ENCODE assay signal across 13 cellular contexts in the genomic region with DNA sequence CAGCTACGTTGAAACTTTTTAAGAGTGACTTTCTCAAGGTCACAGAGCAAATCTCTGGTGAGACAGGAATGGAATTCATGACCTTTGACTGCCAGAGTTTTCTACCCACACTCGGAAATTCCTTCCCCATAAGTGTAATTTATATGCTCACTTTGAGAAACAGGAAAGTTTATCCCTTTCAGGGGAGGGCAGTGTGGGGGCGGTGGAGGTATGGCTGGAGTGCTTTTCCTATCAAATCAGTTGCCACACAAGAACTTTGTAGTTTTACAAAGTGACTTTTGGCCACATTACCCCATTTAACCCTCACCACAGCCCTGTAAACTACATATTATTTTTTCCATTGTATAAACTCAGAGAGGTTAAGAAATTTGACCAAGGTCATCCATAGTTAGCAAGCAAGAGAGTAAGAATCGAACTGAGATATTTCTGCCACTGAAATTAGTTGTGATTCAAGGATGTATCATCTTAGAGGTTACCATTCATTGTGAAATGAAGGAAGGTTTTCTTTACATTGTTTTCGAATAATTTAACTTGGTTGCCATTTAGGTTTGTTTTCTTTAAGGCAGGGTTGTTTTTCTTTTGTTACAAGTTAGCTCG. TPM values are rescaled to one million over a fixed set of nuclear protein-coding genes. Genes with fewer than 3 reads are reported as not detected.
DNase-seq lines count a peak whose midpoint lies in the region; ATAC-seq lines count a peak whose summit lies in the region.
"Had no signal": no experiment of that assay in that cellular context is flagged by ENCODE, and none has a peak within 500 bp of the region (broad histone marks: within the 10 kb centered on the region; RNA-seq: fewer than 3 reads in every experiment).

No MANE protein-coding gene starts in this region.

- no peaks in the 10 kb centered on the region for H3K9me3 ChIP-seq in CD8-positive, alpha-beta memory T cell (ENCODE audit: low read length)

- POLR2A ChIA-PET in CD8-positive, alpha-beta memory T cell (lab: Charles Lee) = no interaction called here
- POLR2A ChIA-PET in naive thymus-derived CD8-positive, alpha-beta T cell (lab: Charles Lee) = interaction anchor here (0.6 to 1.3 kb wide), 2 partner anchors 27 to 103 kb away, joined by 3 read pairs; no protein-coding TSS in a partner anchor

- no peaks in the 10 kb centered on the region for H3K27me3 ChIP-seq in CD8-positive, alpha-beta memory T cell (ENCODE audit: insufficient read depth, low read length, poor library complexity, severe bottlenecking)
- H3K27me3 ChIP-seq: dorsolateral prefrontal cortex had no signal

- peaks cover 75 to 91% (median 90%) of the 10 kb centered on the region in 3 donors for H3K4me1 Mint-ChIP-seq in CD8-positive, alpha-beta memory T cell
- peaks cover 30 to 84% (median 69%) of the 10 kb centered on the region in 4 donors for H3K4me1 Mint-ChIP-seq in naive thymus-derived CD8-positive, alpha-beta T cell

- peak overlapping the region; percentile 4 to 98 (median 92) for H3K27ac Mint-ChIP-seq in CD8-positive, alpha-beta memory T cell
- H3K27ac Mint-ChIP-seq in naive thymus-derived CD8-positive, alpha-beta T cell = peak overlapping the region; percentile 1 to 86 (median 52)

- no peak for DNase-seq in CD8-positive, alpha-beta memory T cell
- peak; percentile 54 for DNase-seq in HT1080 (ENCODE audit: low read depth)
- peak; percentile 75 for DNase-seq in amniotic epithelial cell (ENCODE audit: low read depth)
- no peak for DNase-seq in naive thymus-derived CD8-positive, alpha-beta T cell
- no peak for DNase-seq in OCI-M2 (lab: John Stamatoyannopoulos, UW; ENCODE audit: unreplicated experiment)
- DNase-seq in iPS-NIHi11 (ENCODE audit: low spot score) = no peak
- DNase-seq in cortex of kidney (lab: John Stamatoyannopoulos, UW) = no peak
- DNase-seq: DND-41, dorsolateral prefrontal cortex, KBM-7, NCI-H69 had no signal

- no peaks in the 10 kb centered on the region for H3K9me3 Mint-ChIP-seq in CD8-positive, alpha-beta memory T cell
- H3K9me3 Mint-ChIP-seq in naive thymus-derived CD8-positive, alpha-beta T cell = no peaks in the 10 kb centered on the region

- peak overlapping the region; percentile 53 to 76 (median 67) for H3K4me3 Mint-ChIP-seq in CD8-positive, alpha-beta memory T cell
- peak overlapping the region in 3 of 10 donors; percentile 19 to 51 (median 37) for H3K4me3 Mint-ChIP-seq in naive thymus-derived CD8-positive, alpha-beta T cell

- peaks cover 0 to 17% (median 0%) of the 10 kb centered on the region in 3 donors for H3K36me3 Mint-ChIP-seq in CD8-positive, alpha-beta memory T cell
- peaks cover 0 to 2% (median 2%) of the 10 kb centered on the region in 3 donors for H3K36me3 Mint-ChIP-seq in naive thymus-derived CD8-positive, alpha-beta T cell

- H3K27ac ChIP-seq in CD8-positive, alpha-beta memory T cell (ENCODE audit: low read depth, low read length) = peak overlapping the region; percentile 5

- no peaks in the 10 kb centered on the region for H3K36me3 ChIP-seq in CD8-positive, alpha-beta memory T cell (ENCODE audit: insufficient read depth, low read length)

- peaks cover 0 to under 1% of the 10 kb centered on the region in 2 donors for H3K27me3 Mint-ChIP-seq in CD8-positive, alpha-beta memory T cell
- H3K27me3 Mint-ChIP-seq in naive thymus-derived CD8-positive, alpha-beta T cell = no peaks in the 10 kb centered on the region

- H3K4me3 ChIP-seq in CD8-positive, alpha-beta memory T cell (ENCODE audit: low read length) = no peak overlapping the region
- H3K4me3 ChIP-seq: dorsolateral prefrontal cortex, skin epidermis had no signal

- H3K4me1 ChIP-seq in CD8-positive, alpha-beta memory T cell (ENCODE audit: insufficient read depth, low read length) = peaks cover 63% of the 10 kb centered on the region

- no peak for ATAC-seq in naive thymus-derived CD8-positive, alpha-beta T cell
- no peak for ATAC-seq in HG02973 (IDR thresholded peaks at IDR 0.05; ENCODE audit: unreplicated experiment)

- CTCF ChIA-PET in CD8-positive, alpha-beta memory T cell (lab: Charles Lee) = interaction anchor here (0.6 to 1.9 kb wide), 5 partner anchors 62 to 279 kb away, joined by 3 to 7 read pairs (median 3); no protein-coding TSS in a partner anchor

RNA-seq across cellular contexts. Expression of a gene that starts 5.9 kb away (rescaled TPM):
- total RNA-seq in CD8-positive, alpha-beta memory T cell = 10 to 100 TPM; 28.6 to 29.1 TPM
- 33.6 TPM for polyA plus RNA-seq in CD8-positive, alpha-beta memory T cell
- total RNA-seq in HT1080 (2014; rRNA removed; shearing (Covaris generic)) = 3.9 and 7.7 TPM in 2 replicates
- 4.2 and 5.5 TPM in 2 replicates for polyA plus RNA-seq in HT1080 (2015; cell fraction: cytosol; rRNA removed)
- polyA plus RNA-seq in HT1080 (2015; cell fraction: nucleus; rRNA removed) = 10.2 and 10.8 TPM in 2 replicates
- 10 to 100 TPM; 72.6 to 77.9 TPM for total RNA-seq in naive thymus-derived CD8-positive, alpha-beta T cell
- polyA plus RNA-seq in naive thymus-derived CD8-positive, alpha-beta T cell = 10 to 100 TPM; 19.8 to 29.6 (median 20.0) TPM

Comparison
In these comparisons a context has a peak if more than half of its experiments do, and no peak if none do; other contexts are left out.
1. DNase-seq: peak in HT1080 (single experiment) and amniotic epithelial cell (single experiment); none in CD8-positive, alpha-beta memory T cell (0 of 5), naive thymus-derived CD8-positive, alpha-beta T cell (0 of 10), OCI-M2 (single experiment), iPS-NIHi11 (single experiment) and cortex of kidney (single experiment).